10 cellular contexts compared by ENCODE assay signal in the genomic region with DNA sequence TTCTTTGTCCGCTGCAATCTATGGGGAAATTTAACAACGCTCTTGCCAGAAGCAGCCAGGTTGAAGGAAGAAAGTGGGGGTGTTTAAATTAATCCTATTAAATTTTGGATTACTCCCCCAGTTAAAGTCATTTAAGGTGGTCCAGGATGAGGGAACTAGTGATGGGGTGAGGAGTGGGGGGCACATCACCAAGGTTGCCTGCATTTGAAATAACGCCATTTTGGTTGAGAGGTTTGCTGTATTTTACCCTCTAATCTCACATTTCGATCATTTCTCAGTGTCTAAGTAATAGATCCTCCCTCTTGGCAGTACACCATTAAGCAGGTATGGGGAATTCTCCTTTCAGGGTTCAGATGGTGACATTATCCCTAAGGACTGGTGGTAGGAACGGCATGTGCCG. TPM values are rescaled to one million over a fixed set of nuclear protein-coding genes. Genes with fewer than 3 reads are reported as not detected.
DNase-seq lines count a peak whose midpoint lies in the region; ATAC-seq and TF ChIP-seq lines count a peak whose summit lies in the region.
"Had no signal": no experiment of that assay in that cellular context is flagged by ENCODE, and none has a peak within 500 bp of the region (broad histone marks: within the 10 kb centered on the region; RNA-seq: fewer than 3 reads in every experiment).

No MANE protein-coding gene starts in this region.

- CTCF ChIA-PET in A673 (lab: Charles Lee) = no interaction called here

- intact Hi-C loops in A673 (cut with micrococcal nuclease; ENCODE audit: unreplicated experiment) = loop anchor here (5.0 to 10.0 kb wide), 4 partner anchors 940 to 1530 kb away; no protein-coding TSS in a partner anchor
- intact Hi-C loops in esophagus squamous epithelium (cut with DNase I) = no loop called here

- WGBS in esophagus squamous epithelium, 2 donors = 0 to 3% methylated on average over 6 of the region's 6 CpGs

- BruUV-seq in A673 (replicated peaks; lab: Mats Ljungman, UMichigan) = no TSS peak

- H3K9me3 ChIP-seq in A673 (ENCODE audit: low read depth, low read length, poor library complexity, severe bottlenecking) = no peaks in the 10 kb centered on the region
- H3K9me3 ChIP-seq in NT2/D1 (ENCODE audit: insufficient read depth, low read length) = no peaks in the 10 kb centered on the region
- no peaks in the 10 kb centered on the region for H3K9me3 ChIP-seq in esophagus squamous epithelium
- no peaks in the 10 kb centered on the region for H3K9me3 ChIP-seq in neutrophil

- H3K36me3 ChIP-seq in A673 (ENCODE audit: insufficient read depth, low read length, poor library complexity, severe bottlenecking) (no peaks in the 10 kb centered on the region), NT2/D1 (ENCODE audit: insufficient read depth, insufficient read length, low read length) (no peaks in the 10 kb centered on the region), esophagus squamous epithelium (no peaks in the 10 kb centered on the region), neutrophil (no peaks in the 10 kb centered on the region)

- H3K27me3 ChIP-seq in A673 (replicated peaks; ENCODE audit: insufficient read depth, low read depth, low read length, poor library complexity) (no peaks in the 10 kb centered on the region), NT2/D1 (ENCODE audit: insufficient read depth, insufficient read length) (peaks cover 52% of the 10 kb centered on the region), esophagus squamous epithelium (peaks cover 0 to 66% (median 0%) of the 10 kb centered on the region in 4 donors), neutrophil (peaks cover 97% of the 10 kb centered on the region)

- H3K27ac ChIP-seq in A673 (ENCODE audit: low read depth, low read length, poor library complexity, severe bottlenecking) (peak overlapping the region; percentile 90), esophagus squamous epithelium (peak overlapping the region; percentile 64 to 87 (median 83)), neutrophil (no peak overlapping the region)

- DNase-seq in A673 (ENCODE audit: low spot score) (no peak), NT2/D1 (ENCODE audit: low read depth, low spot score) (no peak), esophagus squamous epithelium (lab: John Stamatoyannopoulos, UW) (no peak), GDM1 (lab: John Stamatoyannopoulos, UW) (no peak), NCI-H510A (lab: John Stamatoyannopoulos, UW) (no peak)
- no peak for DNase-seq in central memory CD4-positive, alpha-beta T cell
- DNase-seq: Calu3; stimulated activated CD4-positive, alpha-beta T cell treated with anti-CD3 and anti-CD28 coated beads, Interleukin-2, amount 100 ng/mL, for 24 hours had no signal

- TF ChIP-seq CTCF in A673 (conservative IDR thresholded peaks at IDR 0.05; ENCODE audit: low read depth, low read length) (no peak), esophagus squamous epithelium (IDR thresholded peaks at IDR 0.05) (no peak), neutrophil (IDR thresholded peaks at IDR 0.05) (no peak)

- no peak for ATAC-seq in HG03460 (IDR thresholded peaks at IDR 0.05; ENCODE audit: unreplicated experiment)

- H3K9ac ChIP-seq in NT2/D1 (ENCODE audit: insufficient read length, low read depth) = peak overlapping the region; percentile 50

- peak overlapping the region; percentile 77 for H3K4me3 ChIP-seq in A673 (ENCODE audit: low read depth, low read length, poor library complexity, severe bottlenecking)
- peak overlapping the region; percentile 58 for H3K4me3 ChIP-seq in NT2/D1 (ENCODE audit: insufficient read length, low read depth)
- H3K4me3 ChIP-seq in esophagus squamous epithelium = peak overlapping the region; percentile 46 to 79 (median 62)
- peak overlapping the region; percentile 63 to 64 for H3K4me3 ChIP-seq in neutrophil (ENCODE audit: low read depth in 1 of 2, low read length in 1 of 2)

- POLR2A ChIA-PET in A673 (lab: Charles Lee; ENCODE audit: low non-redundant PET) = no interaction called here

- TF ChIP-seq POLR2A in esophagus squamous epithelium (IDR thresholded peaks at IDR 0.05) = no peak

- H3K4me1 ChIP-seq in A673 (ENCODE audit: insufficient read depth, low read length, poor library complexity, severe bottlenecking) (peaks cover 20% of the 10 kb centered on the region), NT2/D1 (ENCODE audit: insufficient read depth, insufficient read length) (no peaks in the 10 kb centered on the region), esophagus squamous epithelium (peaks cover 14 to 90% (median 33%) of the 10 kb centered on the region in 3 donors), neutrophil (ENCODE audit: control insufficient read depth in 1 of 2, insufficient read depth in 1 of 2, low read depth in 1 of 2, low read length in 1 of 2) (peaks cover 55% of the 10 kb centered on the region in 2 experiments)

RNA-seq across cellular contexts. Expression of a gene that starts 2.6 kb away (rescaled TPM):
- 107 and 128 TPM in 2 replicates for total RNA-seq in A673 (2021)
- 1 to 10 TPM in 3 of 4 donors, under 1 TPM in 1; 0.61 to 8.4 (median 6.4) TPM for total RNA-seq in esophagus squamous epithelium
- total RNA-seq: Calu3 had no signal

Comparison
In these comparisons a context has a peak if more than half of its experiments do, and no peak if none do; other contexts are left out.
1. RNA of a gene that starts 2.6 kb away (total RNA-seq): 107 to 128 TPM in A673; 0.61 to 8.4 TPM in esophagus squamous epithelium; every median in the first group is over 10 times any median in the second.
2. Peak in every context shown above with its lines, with median percentiles within 50 percentile points of each other: H3K4me3 ChIP-seq.